ENCODE assay signal across 1 cellular context in genomic region chr6:168314029-168314420, GRCh38.
TF ChIP-seq lines count a peak whose summit lies in the region.

No MANE protein-coding gene starts in this region.

TF ChIP-seq in A549, 52 proteins besides CTCF, POLR2A, EP300 and RAD21 (continued from another document):
- TF ChIP-seq ATOH8 (CRISPR knock-in tag; IDR thresholded peaks at IDR 0.05; ENCODE audit: low read depth) (no peak), EHMT2 (IDR thresholded peaks at IDR 0.05; ENCODE audit: low read depth) (no peak), FOSL2 (IDR thresholded peaks at IDR 0.05) (no peak), FOSL2 (CRISPR knock-in tag; IDR thresholded peaks at IDR 0.05) (no peak), JUN (IDR thresholded peaks at IDR 0.05) (no peak), ESRRA (IDR thresholded peaks at IDR 0.05; ENCODE audit: borderline replicate concordance, low read length) (no peak)
- TF ChIP-seq, protein P1, sequence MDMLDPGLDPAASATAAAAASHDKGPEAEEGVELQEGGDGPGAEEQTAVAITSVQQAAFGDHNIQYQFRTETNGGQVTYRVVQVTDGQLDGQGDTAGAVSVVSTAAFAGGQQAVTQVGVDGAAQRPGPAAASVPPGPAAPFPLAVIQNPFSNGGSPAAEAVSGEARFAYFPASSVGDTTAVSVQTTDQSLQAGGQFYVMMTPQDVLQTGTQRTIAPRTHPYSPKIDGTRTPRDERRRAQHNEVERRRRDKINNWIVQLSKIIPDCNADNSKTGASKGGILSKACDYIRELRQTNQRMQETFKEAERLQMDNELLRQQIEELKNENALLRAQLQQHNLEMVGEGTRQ (IDR thresholded peaks at IDR 0.05), result no peak
